ENCODE assay signal across 8 cellular contexts in the genomic region with DNA sequence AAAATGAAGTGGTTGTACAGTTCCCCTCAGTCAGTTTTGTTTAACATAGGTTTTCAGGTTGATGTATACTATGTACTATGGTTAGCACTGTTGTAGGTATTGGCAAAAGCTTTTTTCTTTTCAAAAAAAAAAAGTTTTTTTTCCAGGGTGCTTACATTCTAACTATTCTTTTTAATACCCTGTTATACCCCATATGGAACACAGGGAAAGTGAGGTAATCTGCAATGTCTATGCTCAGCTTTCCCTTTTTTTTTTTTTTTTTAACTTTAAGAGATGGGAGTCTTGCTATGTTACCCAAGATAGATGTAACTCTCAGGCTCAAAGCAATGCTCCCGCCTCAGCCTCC. TPM values are rescaled to one million over a fixed set of nuclear protein-coding genes. Genes with fewer than 3 reads are reported as not detected.
A peak's percentile ranks its signal among the peaks of the same experiment; 100 is the strongest.
DNase-seq lines count a peak whose midpoint lies in the region; TF ChIP-seq lines count a peak whose summit lies in the region.

No MANE protein-coding gene starts in this region.

- no peak overlapping the region for H4K8ac ChIP-seq in trophoblast cell (ENCODE audit: low read depth, low read length)

- no peak overlapping the region for H3K23ac ChIP-seq in trophoblast cell (ENCODE audit: low read length)

- H3K4ac ChIP-seq in trophoblast cell (ENCODE audit: low read depth, low read length): no peak overlapping the region

- H2BK120ac ChIP-seq in trophoblast cell (ENCODE audit: insufficient read depth, low read length, poor library complexity): no peak overlapping the region

- H4K20me1 ChIP-seq in PC-9 (ENCODE audit: insufficient read depth): no peaks in the 10 kb centered on the region

- H3K36me3 ChIP-seq in PC-9 (ENCODE audit: low read depth) (peaks cover 5% of the 10 kb centered on the region), trophoblast cell (ENCODE audit: control insufficient read depth in 1 of 2, insufficient read depth in 2 of 2, low read length in 2 of 2) (peaks cover 5 to 6% of the 10 kb centered on the region in 2 experiments)

- H3K79me1 ChIP-seq in trophoblast cell (ENCODE audit: low read length): peaks cover 2% of the 10 kb centered on the region

- peak overlapping the region; percentile 98 for H2AFZ ChIP-seq in PC-9
- no peak overlapping the region for H2AFZ ChIP-seq in trophoblast cell (ENCODE audit: insufficient read depth, low read length, poor library complexity)

- H3K4me1 ChIP-seq in PC-9 (replicated peaks; ENCODE audit: insufficient read depth): peaks cover 21% of the 10 kb centered on the region
- H3K4me1 ChIP-seq in trophoblast cell (ENCODE audit: control insufficient read depth in 1 of 2, insufficient read depth in 2 of 2, low read length in 2 of 2): no peaks in the 10 kb centered on the region

- H3K4me2 ChIP-seq in PC-9 (peak overlapping the region; percentile 99), trophoblast cell (ENCODE audit: low read length) (peak overlapping the region; percentile 85)

- H2BK5ac ChIP-seq in trophoblast cell (ENCODE audit: low read depth, low read length, poor library complexity): no peak overlapping the region

- H3K4me3 ChIP-seq in GM12865 (ENCODE audit: low read depth, low read length) (peak overlapping the region; percentile 66), PC-9 (peak overlapping the region; percentile 89), epithelial cell of esophagus (ENCODE audit: low read length) (peak overlapping the region; percentile 73), trophoblast cell (ENCODE audit: low read depth, low read length) (peak overlapping the region; percentile 84)

- H2BK12ac ChIP-seq in trophoblast cell (ENCODE audit: low read length): no peak overlapping the region

- peaks cover 17% of the 10 kb centered on the region for H3F3A ChIP-seq in PC-9 (ENCODE audit: insufficient read depth, low read depth)

- POLR2A ChIA-PET in PC-9 (lab: Charles Lee; ENCODE audit: unreplicated experiment): no interaction called here

- H3K9ac ChIP-seq in trophoblast cell (ENCODE audit: low read length): no peak overlapping the region

- H2AK5ac ChIP-seq in trophoblast cell (ENCODE audit: low read length): no peak overlapping the region

- BruUV-seq in PC-9 (replicated peaks; lab: Mats Ljungman, UMichigan): no TSS peak

- H3K27me3 ChIP-seq in PC-9 (ENCODE audit: insufficient read depth, low read depth) (no peaks in the 10 kb centered on the region), trophoblast cell (ENCODE audit: insufficient read depth, low read length) (no peaks in the 10 kb centered on the region)

- H4K12ac ChIP-seq in trophoblast cell (ENCODE audit: low read depth, low read length): no peak overlapping the region

- H3K9me2 ChIP-seq in PC-9 (ENCODE audit: insufficient read depth): no peaks in the 10 kb centered on the region

- DNase-seq in GM12865 (ENCODE audit: low read depth) (no peak), PC-9 (no peak), epithelial cell of esophagus (ENCODE audit: low read depth) (no peak), trophoblast cell (peak in 1 of 2 donors; percentile 6), AG08396 (ENCODE audit: low spot score) (no peak), NCI-H146 (lab: John Stamatoyannopoulos, UW) (no peak), anterior cingulate cortex (lab: John Stamatoyannopoulos, UW) (no peak), ureter (ENCODE audit: low spot score) (no peak)

- TF ChIP-seq CTCF in GM12865 (IDR thresholded peaks at IDR 0.05; ENCODE audit: insufficient read depth, low read depth, low read length, missing control alignments) (no peak), PC-9 (conservative IDR thresholded peaks at IDR 0.05) (no peak), epithelial cell of esophagus (IDR thresholded peaks at IDR 0.05; ENCODE audit: insufficient read depth, low read depth, low read length, missing control alignments) (no peak)

- H3K14ac ChIP-seq in trophoblast cell (ENCODE audit: low read length): no peak overlapping the region

- H3K79me2 ChIP-seq in PC-9 (ENCODE audit: low read depth): peaks cover 14% of the 10 kb centered on the region
- no peaks in the 10 kb centered on the region for H3K79me2 ChIP-seq in trophoblast cell (ENCODE audit: control insufficient read depth, insufficient read depth, low read length, poor library complexity)

- no peaks in the 10 kb centered on the region for H3K9me3 ChIP-seq in PC-9 (ENCODE audit: insufficient read depth, low read depth)
- H3K9me3 ChIP-seq in trophoblast cell (ENCODE audit: insufficient read depth, low read depth, low read length): no peaks in the 10 kb centered on the region

- H3K18ac ChIP-seq in trophoblast cell (ENCODE audit: low read length): no peak overlapping the region

- WGBS in trophoblast cell (ENCODE audit: extremely low coverage, insufficient coverage, insufficient read length): no CpG with 5 or more reads among the region's 1 CpG

- no peak overlapping the region for H4K91ac ChIP-seq in trophoblast cell (ENCODE audit: low read depth, low read length)

- intact Hi-C loops in PC-9 (cut with micrococcal nuclease; ENCODE audit: unreplicated experiment): no loop called here

- peak overlapping the region; percentile 36 for H3K27ac ChIP-seq in PC-9
- peak overlapping the region; percentile 29 for H3K27ac ChIP-seq in trophoblast cell (ENCODE audit: low read depth, low read length)

- CTCF ChIA-PET in PC-9 (lab: Charles Lee): interaction anchor here (0.5 kb wide), 1 partner anchor 124 kb away, joined by 3 read pairs; no protein-coding TSS in a partner anchor

RNA-seq across cellular contexts. Expression of a gene that starts 0.6 kb away (rescaled TPM):
- total RNA-seq in PC-9 (2021): 9.5 and 10.1 TPM in 2 replicates
- 4.9 and 5.0 TPM in 2 replicates for polyA plus RNA-seq in trophoblast cell (2013)
- 8.9 TPM for total RNA-seq in ureter
